ENCODE assay signal across 19 cellular contexts in genomic region chr6:112475083-112475482, GRCh38.
DNase-seq lines count a peak whose midpoint lies in the region; ATAC-seq and TF ChIP-seq lines count a peak whose summit lies in the region.
"Had no signal": no experiment of that assay in that cellular context is flagged by ENCODE, and none has a peak within 500 bp of the region (broad histone marks: within the 10 kb centered on the region; RNA-seq: fewer than 3 reads in every experiment).

No MANE protein-coding gene starts in this region.

- H3K4me3 ChIP-seq in AG10803 (ENCODE audit: low read length) = no peak overlapping the region
- H3K4me3 ChIP-seq: right lobe of liver had no signal

- no peak for TF ChIP-seq CTCF in AG10803 (conservative IDR thresholded peaks at IDR 0.05; ENCODE audit: low read length)
- TF ChIP-seq CTCF in foreskin keratinocyte (conservative IDR thresholded peaks at IDR 0.05) = no peak

- H3K4me1 ChIP-seq in foreskin keratinocyte = no peaks in the 10 kb centered on the region
- H3K4me1 ChIP-seq: right lobe of liver had no signal

- peak; percentile 97 for DNase-seq in AG10803 (ENCODE audit: low read depth)
- peak; percentile 54 for DNase-seq in HS-5 (ENCODE audit: low read depth)
- DNase-seq in amniotic stem cell (lab: John Stamatoyannopoulos, UW) = peak; percentile 18
- peak; percentile 40 to 73 for DNase-seq in foreskin keratinocyte
- no peak for DNase-seq in HPDE6-E6E7 (ENCODE audit: extremely low spot score)
- no peak for DNase-seq in stimulated activated effector memory CD8-positive, alpha-beta T cell treated with anti-CD3 and anti-CD28 coated beads, Interleukin-12 subunit alpha, Interleukin-12 subunit beta, amount 100 ng/mL, for 72 hours (ENCODE audit: low spot score in 2 of 2)
- no peak for DNase-seq in stimulated activated naive CD4-positive, alpha-beta T cell treated with Interleukin-2 at 50 U/mL for 16 hours (lab: John Stamatoyannopoulos, UW)
- DNase-seq: activated CD4-positive, alpha-beta T cell treated with anti-CD3 and anti-CD28 coated beads, Interleukin-2, amount 50 U/mL, for 48 hours; activated naive CD8-positive, alpha-beta T cell treated with anti-CD3 and anti-CD28 coated beads, Interleukin-2, amount 10 ng/mL, durations not matched to agents 7 days and 5 days; GDM1; kidney glomerular epithelial cell; MM.1S; NCI-H2081 treated with DMSO at 0.1 percent for 48 hours; NCI-H774; right lobe of liver; stimulated activated CD4-positive, alpha-beta T cell treated with anti-CD3 and anti-CD28 coated beads, Interleukin-4, amount 100 ng/mL, for 1 hour had no signal

- H3K27ac Mint-ChIP-seq in stimulated activated effector memory CD8-positive, alpha-beta T cell treated with anti-CD3 and anti-CD28 coated beads, Interleukin-12 subunit alpha, Interleukin-12 subunit beta, amount 100 ng/mL, for 72 hours = no peak overlapping the region
- H3K27ac Mint-ChIP-seq: activated naive CD8-positive, alpha-beta T cell treated with anti-CD3 and anti-CD28 coated beads, Interleukin-2, amount 10 ng/mL, durations not matched to agents 7 days and 5 days had no signal

- no peak overlapping the region for H3K27ac ChIP-seq in foreskin keratinocyte
- H3K27ac ChIP-seq: neutrophil, right lobe of liver had no signal

- H3K27me3 ChIP-seq in foreskin keratinocyte = no peaks in the 10 kb centered on the region
- H3K27me3 ChIP-seq: neutrophil, right lobe of liver had no signal

- no peaks in the 10 kb centered on the region for H3K9me3 Mint-ChIP-seq in stimulated activated effector memory CD8-positive, alpha-beta T cell treated with anti-CD3 and anti-CD28 coated beads, Interleukin-12 subunit alpha, Interleukin-12 subunit beta, amount 100 ng/mL, for 72 hours
- H3K9me3 Mint-ChIP-seq: activated naive CD8-positive, alpha-beta T cell treated with anti-CD3 and anti-CD28 coated beads, Interleukin-2, amount 10 ng/mL, durations not matched to agents 7 days and 5 days had no signal

- H3K4me1 Mint-ChIP-seq in stimulated activated effector memory CD8-positive, alpha-beta T cell treated with anti-CD3 and anti-CD28 coated beads, Interleukin-12 subunit alpha, Interleukin-12 subunit beta, amount 100 ng/mL, for 72 hours = no peaks in the 10 kb centered on the region
- H3K4me1 Mint-ChIP-seq: activated naive CD8-positive, alpha-beta T cell treated with anti-CD3 and anti-CD28 coated beads, Interleukin-2, amount 10 ng/mL, durations not matched to agents 7 days and 5 days had no signal

- no peaks in the 10 kb centered on the region for H3K36me3 Mint-ChIP-seq in stimulated activated effector memory CD8-positive, alpha-beta T cell treated with anti-CD3 and anti-CD28 coated beads, Interleukin-12 subunit alpha, Interleukin-12 subunit beta, amount 100 ng/mL, for 72 hours
- H3K36me3 Mint-ChIP-seq: activated naive CD8-positive, alpha-beta T cell treated with anti-CD3 and anti-CD28 coated beads, Interleukin-2, amount 10 ng/mL, durations not matched to agents 7 days and 5 days had no signal

- H3K4me3 Mint-ChIP-seq in stimulated activated effector memory CD8-positive, alpha-beta T cell treated with anti-CD3 and anti-CD28 coated beads, Interleukin-12 subunit alpha, Interleukin-12 subunit beta, amount 100 ng/mL, for 72 hours = no peak overlapping the region
- H3K4me3 Mint-ChIP-seq: activated naive CD8-positive, alpha-beta T cell treated with anti-CD3 and anti-CD28 coated beads, Interleukin-2, amount 10 ng/mL, durations not matched to agents 7 days and 5 days had no signal

- ATAC-seq in foreskin keratinocyte (no peak), GM19467 (IDR thresholded peaks at IDR 0.05; ENCODE audit: unreplicated experiment) (no peak)
- ATAC-seq in stimulated activated effector memory CD8-positive, alpha-beta T cell treated with anti-CD3 and anti-CD28 coated beads, Interleukin-12 subunit alpha, Interleukin-12 subunit beta, amount 100 ng/mL, for 72 hours = no peak
- ATAC-seq: HCT116, right lobe of liver had no signal

Comparison
In these comparisons a context has a peak if more than half of its experiments do, and no peak if none do; other contexts are left out.
1. DNase-seq: peak in AG10803 (single experiment), HS-5 (single experiment), amniotic stem cell (single experiment) and foreskin keratinocyte (2 of 2); none in HPDE6-E6E7 (single experiment), stimulated activated effector memory CD8-positive, alpha-beta T cell treated with anti-CD3 and anti-CD28 coated beads, Interleukin-12 subunit alpha, Interleukin-12 subunit beta, amount 100 ng/mL, for 72 hours (0 of 2) and stimulated activated naive CD4-positive, alpha-beta T cell treated with Interleukin-2 at 50 U/mL for 16 hours (single experiment).